ENCODE assay signal across 8 cellular contexts in the genomic region with DNA sequence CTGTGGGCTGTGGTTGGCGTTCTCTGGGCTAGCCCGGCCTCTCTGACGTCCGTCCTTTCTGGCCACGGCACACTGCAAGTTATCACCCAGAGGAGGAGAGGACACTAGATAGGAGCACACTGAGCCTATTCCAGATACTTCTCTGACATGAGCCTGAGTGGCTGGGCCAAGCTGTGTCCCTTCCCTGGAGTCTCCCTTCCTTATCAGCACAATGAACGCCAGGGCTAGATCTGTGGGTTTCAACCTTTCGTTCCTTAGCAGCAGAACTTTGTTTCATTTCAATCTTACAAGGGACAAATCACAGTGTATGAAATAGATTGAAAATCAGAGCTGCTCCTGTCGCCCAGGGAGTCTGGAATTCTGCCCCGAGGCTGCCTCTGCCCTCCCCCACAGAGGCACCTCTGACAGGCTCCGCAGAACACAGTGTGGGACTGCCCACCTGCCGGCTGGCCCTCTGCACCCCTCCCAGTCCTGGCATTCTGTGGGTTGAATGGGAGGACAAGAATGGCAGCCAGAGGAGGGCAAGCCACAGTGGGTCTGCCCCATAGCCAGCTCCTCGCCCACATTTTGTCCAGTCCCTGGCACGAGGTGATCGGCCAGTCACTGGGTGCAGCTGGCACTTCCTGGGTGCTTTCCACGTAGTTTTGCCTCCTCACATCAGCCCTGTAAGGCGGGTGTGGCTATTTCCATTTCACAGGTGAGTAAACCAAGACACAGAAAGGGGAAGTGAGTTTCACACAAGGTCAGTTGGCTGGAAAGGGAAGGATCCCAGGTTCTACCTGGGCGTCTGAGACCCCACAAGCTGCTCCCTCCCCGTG. TPM values are rescaled to one million over a fixed set of nuclear protein-coding genes. Genes with fewer than 3 reads are reported as not detected.
A peak's percentile ranks its signal among the peaks of the same experiment; 100 is the strongest.
DNase-seq lines count a peak whose midpoint lies in the region; ATAC-seq and TF ChIP-seq lines count a peak whose summit lies in the region.

No MANE protein-coding gene starts in this region.

- H3K36me3 ChIP-seq in Karpas-422 (ENCODE audit: insufficient read depth, low read length) (0 out of 2 replicates have a peak, but pooled peaks cover 12% of the 10 kb centered on the region), esophagus squamous epithelium (peaks cover 0 to 67% (median 4%) of the 10 kb centered on the region in 3 donors)

- no peaks in the 10 kb centered on the region for H3K9me3 Mint-ChIP-seq in osteocyte (ENCODE audit: unreplicated experiment)

- peak overlapping the region; percentile 20; the same call in 1 of the 2 replicates for H3K4me3 ChIP-seq in Karpas-422 (ENCODE audit: low read length)
- H3K4me3 ChIP-seq in esophagus squamous epithelium, result no peak overlapping the region

- peaks cover 4% of the 10 kb centered on the region; the same call in 1 of the 2 replicates for H3K79me2 ChIP-seq in Karpas-422 (ENCODE audit: low read length)

- no peaks in the 10 kb centered on the region for H3K27me3 Mint-ChIP-seq in osteocyte (ENCODE audit: unreplicated experiment)

- peaks cover 14% of the 10 kb centered on the region for H3K36me3 Mint-ChIP-seq in osteocyte (ENCODE audit: unreplicated experiment)

- peaks cover 10% of the 10 kb centered on the region; the same call in 1 of the 2 replicates for H4K20me1 ChIP-seq in Karpas-422 (ENCODE audit: insufficient read depth, low read depth, low read length)

- peaks cover 32% of the 10 kb centered on the region for H3K4me1 Mint-ChIP-seq in osteocyte (ENCODE audit: unreplicated experiment)

- no peak overlapping the region for H3K4me3 Mint-ChIP-seq in osteocyte (ENCODE audit: unreplicated experiment)

- 59 to 67% methylated on average over 6 to 7 of the region's 18 CpGs for WGBS in esophagus squamous epithelium, 2 donors

- H3K27ac ChIP-seq in Karpas-422 (ENCODE audit: low read length) (peak overlapping the region; percentile 82), esophagus squamous epithelium (peak overlapping the region; percentile 75 to 92 (median 88))

- DNase-seq in AG09319 (ENCODE audit: extremely low read depth, low read depth) (peak; percentile 75), Karpas-422 (peak; percentile 62), esophagus squamous epithelium (lab: John Stamatoyannopoulos, UW) (no peak), osteocyte (ENCODE audit: extremely low spot score, unreplicated experiment) (no peak)

- TF ChIP-seq CTCF in AG09319 (IDR thresholded peaks at IDR 0.05; ENCODE audit: low read depth, low read length) (no peak), esophagus squamous epithelium (IDR thresholded peaks at IDR 0.05) (no peak), osteocyte (IDR thresholded peaks at IDR 0.05) (no peak)

- H3K4me1 ChIP-seq in Karpas-422 (ENCODE audit: low read length), result peaks cover 34% of the 10 kb centered on the region
- peaks cover 6 to 77% (median 34%) of the 10 kb centered on the region in 3 donors for H3K4me1 ChIP-seq in esophagus squamous epithelium

- peak overlapping the region; percentile 43 for H3K9ac ChIP-seq in Karpas-422 (ENCODE audit: low read length)

- H3K9me3 ChIP-seq in Karpas-422 (ENCODE audit: low read length) (no peaks in the 10 kb centered on the region), esophagus squamous epithelium (no peaks in the 10 kb centered on the region)

- ATAC-seq in GM19467 (IDR thresholded peaks at IDR 0.05; ENCODE audit: unreplicated experiment) (peak; percentile 41), GM19324 (IDR thresholded peaks at IDR 0.05; ENCODE audit: low FRiP score, unreplicated experiment) (no peak), HG03025 (IDR thresholded peaks at IDR 0.05; ENCODE audit: low FRiP score, unreplicated experiment) (no peak), HG03521 (IDR thresholded peaks at IDR 0.05; ENCODE audit: unreplicated experiment) (no peak)

- H3K9me2 ChIP-seq in Karpas-422 (replicated peaks; ENCODE audit: insufficient read depth, low read length), result no peaks in the 10 kb centered on the region

- peak overlapping the region; percentile 45 for H3K4me2 ChIP-seq in Karpas-422 (ENCODE audit: low read depth, low read length, poor library complexity, severe bottlenecking)

- intact Hi-C loops in esophagus squamous epithelium (cut with DNase I), result no loop called here

- H3K27me3 ChIP-seq in Karpas-422 (ENCODE audit: low read length) (no peaks in the 10 kb centered on the region), esophagus squamous epithelium (no peaks in the 10 kb centered on the region)

- peak overlapping the region; percentile 43 for H3K27ac Mint-ChIP-seq in osteocyte (ENCODE audit: unreplicated experiment)

- H2AFZ ChIP-seq in Karpas-422 (ENCODE audit: low read length), result no peak overlapping the region

- peak in 1 of 4 donors; percentile 16 for TF ChIP-seq POLR2A in esophagus squamous epithelium (IDR thresholded peaks at IDR 0.05)

RNA-seq across cellular contexts. Expression of a gene that starts 26.0 kb away (rescaled TPM):
- total RNA-seq in Karpas-422 (2014; rRNA removed; shearing (Covaris generic); ENCODE audit: low replicate concordance), result 7.7 and 8.5 TPM in 2 replicates
- total RNA-seq in esophagus squamous epithelium (10 to 100 TPM; 19.6 to 30.9 (median 27.3) TPM), osteocyte (45.5 and 45.8 TPM in 2 replicates)

RNA-seq across cellular contexts. Expression of a gene that starts 30.4 kb away (rescaled TPM):
- total RNA-seq in Karpas-422 (2014; rRNA removed; shearing (Covaris generic); ENCODE audit: low replicate concordance), result 39.9 and 41.5 TPM in 2 replicates
- total RNA-seq in esophagus squamous epithelium (10 to 100 TPM; 32.4 to 46.5 (median 39.0) TPM), osteocyte (30.1 and 32.5 TPM in 2 replicates)

RNA-seq across cellular contexts. Expression of a gene that starts 53.9 kb away (rescaled TPM):
- total RNA-seq in Karpas-422 (2014; rRNA removed; shearing (Covaris generic); ENCODE audit: low replicate concordance), result not detected in 2 replicates
- total RNA-seq in esophagus squamous epithelium (not detected), osteocyte (not detected in 2 replicates)

Comparison
In these comparisons a context has a peak if more than half of its experiments do, and no peak if none do; other contexts are left out.
1. DNase-seq: peak in AG09319 (single experiment) and Karpas-422 (single experiment); none in esophagus squamous epithelium (single experiment) and osteocyte (single experiment).